Comparison of ENCODE assay signal across 8 cellular contexts in genomic region chr11:6234314-6235031, GRCh38. TPM values are rescaled to one million over a fixed set of nuclear protein-coding genes. Genes with fewer than 3 reads are reported as not detected.
DNase-seq lines count a peak whose midpoint lies in the region; ATAC-seq, FAIRE-seq and TF ChIP-seq lines count a peak whose summit lies in the region.

FHIP1B (minus strand) TSS chr11:6234636; CDS start chr11:6224516, 10,120 bp downstream.

- peak within 1 kb of the TSS; percentile 85 for H3K4me2 ChIP-seq in hepatocyte

- no peaks in the 10 kb centered on the region for H4K20me1 ChIP-seq in hepatocyte (ENCODE audit: insufficient read depth, poor library complexity, severe bottlenecking)

- 2% methylated on average over 56 of the region's 59 CpGs for WGBS in hepatocyte (ENCODE audit: low lambda C conversion rate, missing lambda C conversion rate)

- no peaks in the 10 kb centered on the region for H3K9me3 ChIP-seq in hepatocyte (ENCODE audit: low read depth)

- ATAC-seq in HG02981 (IDR thresholded peaks at IDR 0.05; ENCODE audit: unreplicated experiment), result peak; percentile 94

- H3K79me2 ChIP-seq in hepatocyte, result peaks cover 41% of the 10 kb centered on the region

- H3K4me1 ChIP-seq in hepatocyte (ENCODE audit: insufficient read depth), result peaks cover 9% of the 10 kb centered on the region

- peak within 1 kb of the TSS; percentile 41 for H3K4me3 ChIP-seq in hepatocyte

- H2AFZ ChIP-seq in hepatocyte, result peak within 1 kb of the TSS; percentile 81

- FAIRE-seq in GM18507 (lab: Jason Lieb, UNC) (peak; percentile 99), D721Med (lab: Jason Lieb, UNC) (no peak)

- no peaks in the 10 kb centered on the region for H3K27me3 ChIP-seq in hepatocyte

- peak; percentile 84 for DNase-seq in GM18507 (ENCODE audit: extremely low spot score, insufficient read length, low read depth)
- DNase-seq in NCI-H2029 treated with DMSO at 0.1 percent for 48 hours (lab: John Stamatoyannopoulos, UW), result peak; percentile 98
- DNase-seq in T1000 (lab: John Stamatoyannopoulos, UW), result peak; percentile 98
- peak; percentile 100 for DNase-seq in astrocyte of the hippocampus (ENCODE audit: low read depth, low spot score)
- DNase-seq in hepatocyte (ENCODE audit: low spot score), result peak; percentile 100
- DNase-seq in renal cortical epithelial cell (ENCODE audit: low read depth), result peak; percentile 99
- no peak for DNase-seq in D721Med (ENCODE audit: insufficient read length, low spot score)

- TF ChIP-seq CTCF in hepatocyte (IDR thresholded peaks at IDR 0.05; ENCODE audit: poor library complexity) (no peak), D721Med (IDR thresholded peaks at IDR 0.05; ENCODE audit: insufficient read depth, missing control alignments) (no peak)

- H3K9me2 ChIP-seq in hepatocyte (replicated peaks; ENCODE audit: insufficient read depth), result no peaks in the 10 kb centered on the region

- H3K27ac ChIP-seq in hepatocyte, result peak within 1 kb of the TSS; percentile 91

- H3K36me3 ChIP-seq in hepatocyte (replicated peaks; ENCODE audit: insufficient read depth, low read depth), result no peaks in the 10 kb centered on the region

RNA-seq across cellular contexts. Expression of gene FHIP1B, which starts in this region (rescaled TPM):
- 27.7 and 30.2 TPM in 2 replicates for total RNA-seq in hepatocyte
- 31.5 and 42.2 TPM in 2 replicates for polyA plus RNA-seq in hepatocyte
- 7.6 and 20.3 TPM in 2 replicates for total RNA-seq in renal cortical epithelial cell
